Comparison of ENCODE assay signal across 1 cellular context in the genomic region with DNA sequence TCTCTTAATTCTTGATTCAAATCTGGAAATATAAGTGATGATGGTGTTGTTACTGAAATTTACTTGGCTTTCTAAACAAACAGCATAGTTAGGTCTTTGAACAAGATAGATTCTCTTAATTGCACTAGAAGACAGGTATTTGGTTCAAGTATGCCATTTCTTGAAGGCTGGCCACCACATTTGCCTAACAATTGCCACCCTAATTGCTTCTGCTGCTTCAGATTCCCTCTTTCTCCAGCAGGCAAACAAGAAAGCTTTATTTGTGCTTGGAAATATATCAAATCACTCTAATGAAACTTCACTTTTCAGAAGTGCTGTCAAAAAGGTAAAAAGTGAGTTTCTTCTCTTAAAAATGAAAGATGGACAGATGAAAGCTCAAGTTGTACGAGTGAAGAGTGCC.
TF ChIP-seq lines count a peak whose summit lies in the region.

No MANE protein-coding gene starts in this region.

TF ChIP-seq in H1, 55 proteins besides CTCF, POLR2A, EP300 and RAD21 (continued from another document):
- TF ChIP-seq EGR1 (IDR thresholded peaks at IDR 0.05; ENCODE audit: borderline replicate concordance, low read depth, low read length) = no peak
- no peak for TF ChIP-seq SRF (IDR thresholded peaks at IDR 0.05; ENCODE audit: low read depth, low read length)
- TF ChIP-seq TEAD4 (IDR thresholded peaks at IDR 0.05; ENCODE audit: low read depth, low read length) = peak; percentile 64; the same call in 1 of the 2 replicates
- TF ChIP-seq, protein P1, sequence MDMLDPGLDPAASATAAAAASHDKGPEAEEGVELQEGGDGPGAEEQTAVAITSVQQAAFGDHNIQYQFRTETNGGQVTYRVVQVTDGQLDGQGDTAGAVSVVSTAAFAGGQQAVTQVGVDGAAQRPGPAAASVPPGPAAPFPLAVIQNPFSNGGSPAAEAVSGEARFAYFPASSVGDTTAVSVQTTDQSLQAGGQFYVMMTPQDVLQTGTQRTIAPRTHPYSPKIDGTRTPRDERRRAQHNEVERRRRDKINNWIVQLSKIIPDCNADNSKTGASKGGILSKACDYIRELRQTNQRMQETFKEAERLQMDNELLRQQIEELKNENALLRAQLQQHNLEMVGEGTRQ (IDR thresholded peaks at IDR 0.05; ENCODE audit: low read length) = no peak
- peak; percentile 53 to 93 for TF ChIP-seq BCL11A (IDR thresholded peaks at IDR 0.05; ENCODE audit: low read depth in 2 of 2, low read length in 2 of 2)
- TF ChIP-seq POU5F1 (IDR thresholded peaks at IDR 0.05; ENCODE audit: low read depth, low read length) = peak; percentile 85; the same call in 1 of the 2 replicates
- TF ChIP-seq, protein P2, sequence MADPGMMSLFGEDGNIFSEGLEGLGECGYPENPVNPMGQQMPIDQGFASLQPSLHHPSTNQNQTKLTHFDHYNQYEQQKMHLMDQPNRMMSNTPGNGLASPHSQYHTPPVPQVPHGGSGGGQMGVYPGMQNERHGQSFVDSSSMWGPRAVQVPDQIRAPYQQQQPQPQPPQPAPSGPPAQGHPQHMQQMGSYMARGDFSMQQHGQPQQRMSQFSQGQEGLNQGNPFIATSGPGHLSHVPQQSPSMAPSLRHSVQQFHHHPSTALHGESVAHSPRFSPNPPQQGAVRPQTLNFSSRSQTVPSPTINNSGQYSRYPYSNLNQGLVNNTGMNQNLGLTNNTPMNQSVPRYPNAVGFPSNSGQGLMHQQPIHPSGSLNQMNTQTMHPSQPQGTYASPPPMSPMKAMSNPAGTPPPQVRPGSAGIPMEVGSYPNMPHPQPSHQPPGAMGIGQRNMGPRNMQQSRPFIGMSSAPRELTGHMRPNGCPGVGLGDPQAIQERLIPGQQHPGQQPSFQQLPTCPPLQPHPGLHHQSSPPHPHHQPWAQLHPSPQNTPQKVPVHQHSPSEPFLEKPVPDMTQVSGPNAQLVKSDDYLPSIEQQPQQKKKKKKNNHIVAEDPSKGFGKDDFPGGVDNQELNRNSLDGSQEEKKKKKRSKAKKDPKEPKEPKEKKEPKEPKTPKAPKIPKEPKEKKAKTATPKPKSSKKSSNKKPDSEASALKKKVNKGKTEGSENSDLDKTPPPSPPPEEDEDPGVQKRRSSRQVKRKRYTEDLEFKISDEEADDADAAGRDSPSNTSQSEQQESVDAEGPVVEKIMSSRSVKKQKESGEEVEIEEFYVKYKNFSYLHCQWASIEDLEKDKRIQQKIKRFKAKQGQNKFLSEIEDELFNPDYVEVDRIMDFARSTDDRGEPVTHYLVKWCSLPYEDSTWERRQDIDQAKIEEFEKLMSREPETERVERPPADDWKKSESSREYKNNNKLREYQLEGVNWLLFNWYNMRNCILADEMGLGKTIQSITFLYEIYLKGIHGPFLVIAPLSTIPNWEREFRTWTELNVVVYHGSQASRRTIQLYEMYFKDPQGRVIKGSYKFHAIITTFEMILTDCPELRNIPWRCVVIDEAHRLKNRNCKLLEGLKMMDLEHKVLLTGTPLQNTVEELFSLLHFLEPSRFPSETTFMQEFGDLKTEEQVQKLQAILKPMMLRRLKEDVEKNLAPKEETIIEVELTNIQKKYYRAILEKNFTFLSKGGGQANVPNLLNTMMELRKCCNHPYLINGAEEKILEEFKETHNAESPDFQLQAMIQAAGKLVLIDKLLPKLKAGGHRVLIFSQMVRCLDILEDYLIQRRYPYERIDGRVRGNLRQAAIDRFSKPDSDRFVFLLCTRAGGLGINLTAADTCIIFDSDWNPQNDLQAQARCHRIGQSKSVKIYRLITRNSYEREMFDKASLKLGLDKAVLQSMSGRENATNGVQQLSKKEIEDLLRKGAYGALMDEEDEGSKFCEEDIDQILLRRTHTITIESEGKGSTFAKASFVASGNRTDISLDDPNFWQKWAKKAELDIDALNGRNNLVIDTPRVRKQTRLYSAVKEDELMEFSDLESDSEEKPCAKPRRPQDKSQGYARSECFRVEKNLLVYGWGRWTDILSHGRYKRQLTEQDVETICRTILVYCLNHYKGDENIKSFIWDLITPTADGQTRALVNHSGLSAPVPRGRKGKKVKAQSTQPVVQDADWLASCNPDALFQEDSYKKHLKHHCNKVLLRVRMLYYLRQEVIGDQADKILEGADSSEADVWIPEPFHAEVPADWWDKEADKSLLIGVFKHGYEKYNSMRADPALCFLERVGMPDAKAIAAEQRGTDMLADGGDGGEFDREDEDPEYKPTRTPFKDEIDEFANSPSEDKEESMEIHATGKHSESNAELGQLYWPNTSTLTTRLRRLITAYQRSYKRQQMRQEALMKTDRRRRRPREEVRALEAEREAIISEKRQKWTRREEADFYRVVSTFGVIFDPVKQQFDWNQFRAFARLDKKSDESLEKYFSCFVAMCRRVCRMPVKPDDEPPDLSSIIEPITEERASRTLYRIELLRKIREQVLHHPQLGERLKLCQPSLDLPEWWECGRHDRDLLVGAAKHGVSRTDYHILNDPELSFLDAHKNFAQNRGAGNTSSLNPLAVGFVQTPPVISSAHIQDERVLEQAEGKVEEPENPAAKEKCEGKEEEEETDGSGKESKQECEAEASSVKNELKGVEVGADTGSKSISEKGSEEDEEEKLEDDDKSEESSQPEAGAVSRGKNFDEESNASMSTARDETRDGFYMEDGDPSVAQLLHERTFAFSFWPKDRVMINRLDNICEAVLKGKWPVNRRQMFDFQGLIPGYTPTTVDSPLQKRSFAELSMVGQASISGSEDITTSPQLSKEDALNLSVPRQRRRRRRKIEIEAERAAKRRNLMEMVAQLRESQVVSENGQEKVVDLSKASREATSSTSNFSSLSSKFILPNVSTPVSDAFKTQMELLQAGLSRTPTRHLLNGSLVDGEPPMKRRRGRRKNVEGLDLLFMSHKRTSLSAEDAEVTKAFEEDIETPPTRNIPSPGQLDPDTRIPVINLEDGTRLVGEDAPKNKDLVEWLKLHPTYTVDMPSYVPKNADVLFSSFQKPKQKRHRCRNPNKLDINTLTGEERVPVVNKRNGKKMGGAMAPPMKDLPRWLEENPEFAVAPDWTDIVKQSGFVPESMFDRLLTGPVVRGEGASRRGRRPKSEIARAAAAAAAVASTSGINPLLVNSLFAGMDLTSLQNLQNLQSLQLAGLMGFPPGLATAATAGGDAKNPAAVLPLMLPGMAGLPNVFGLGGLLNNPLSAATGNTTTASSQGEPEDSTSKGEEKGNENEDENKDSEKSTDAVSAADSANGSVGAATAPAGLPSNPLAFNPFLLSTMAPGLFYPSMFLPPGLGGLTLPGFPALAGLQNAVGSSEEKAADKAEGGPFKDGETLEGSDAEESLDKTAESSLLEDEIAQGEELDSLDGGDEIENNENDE (IDR thresholded peaks at IDR 0.05; ENCODE audit: insufficient replicate concordance, low read length) = peak; percentile 82
- peak; percentile 61 for TF ChIP-seq NANOG (IDR thresholded peaks at IDR 0.05; ENCODE audit: insufficient read depth, low read depth, low read length, poor library complexity, severe bottlenecking)
- peak; percentile 77 for TF ChIP-seq ASH2L (IDR thresholded peaks at IDR 0.05; ENCODE audit: low read length)
- TF ChIP-seq CTBP2 (IDR thresholded peaks at IDR 0.05; ENCODE audit: borderline replicate concordance, insufficient read depth, insufficient read length, low read length) = no peak
- TF ChIP-seq CHD2 (IDR thresholded peaks at IDR 0.05; ENCODE audit: low read length) = no peak
- no peak for TF ChIP-seq SP2 (IDR thresholded peaks at IDR 0.05; ENCODE audit: low read length)
- TF ChIP-seq SIN3A (conservative IDR thresholded peaks at IDR 0.05 in 1 of 2, IDR thresholded peaks at IDR 0.05 in 1 of 2; ENCODE audit: low read depth in 1 of 2, low read length in 2 of 2) = no peak
- TF ChIP-seq, protein P3, sequence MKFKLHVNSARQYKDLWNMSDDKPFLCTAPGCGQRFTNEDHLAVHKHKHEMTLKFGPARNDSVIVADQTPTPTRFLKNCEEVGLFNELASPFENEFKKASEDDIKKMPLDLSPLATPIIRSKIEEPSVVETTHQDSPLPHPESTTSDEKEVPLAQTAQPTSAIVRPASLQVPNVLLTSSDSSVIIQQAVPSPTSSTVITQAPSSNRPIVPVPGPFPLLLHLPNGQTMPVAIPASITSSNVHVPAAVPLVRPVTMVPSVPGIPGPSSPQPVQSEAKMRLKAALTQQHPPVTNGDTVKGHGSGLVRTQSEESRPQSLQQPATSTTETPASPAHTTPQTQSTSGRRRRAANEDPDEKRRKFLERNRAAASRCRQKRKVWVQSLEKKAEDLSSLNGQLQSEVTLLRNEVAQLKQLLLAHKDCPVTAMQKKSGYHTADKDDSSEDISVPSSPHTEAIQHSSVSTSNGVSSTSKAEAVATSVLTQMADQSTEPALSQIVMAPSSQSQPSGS (IDR thresholded peaks at IDR 0.05; ENCODE audit: low read length) = no peak
- TF ChIP-seq CEBPB (IDR thresholded peaks at IDR 0.05; ENCODE audit: low read depth, low read length) = no peak
- TF ChIP-seq SP1 (IDR thresholded peaks at IDR 0.05; ENCODE audit: low read depth, low read length) = peak; percentile 75; the same call in 1 of the 2 replicates
- no peak for TF ChIP-seq TAF7 (optimal IDR thresholded peaks at IDR 0.05; ENCODE audit: borderline replicate concordance, low read depth, low read length)
- no peak for TF ChIP-seq FOSL1 (IDR thresholded peaks at IDR 0.05; ENCODE audit: insufficient read depth, low read depth, low read length)
TF ChIP-seq in H1: peak in this region for 7.
